11 cellular contexts compared by ENCODE assay signal in genomic region chr5:139676951-139677367, GRCh38. TPM values are rescaled to one million over a fixed set of nuclear protein-coding genes. Genes with fewer than 3 reads are reported as not detected.
DNase-seq lines count a peak whose midpoint lies in the region; ATAC-seq, FAIRE-seq and TF ChIP-seq lines count a peak whose summit lies in the region.
"Had no signal": no experiment of that assay in that cellular context is flagged by ENCODE, and none has a peak within 500 bp of the region (broad histone marks: within the 10 kb centered on the region; RNA-seq: fewer than 3 reads in every experiment).

No MANE protein-coding gene starts in this region.

- H3K4me3 ChIP-seq in BLaER1 treated with 17β-estradiol and CSF1 and Interleukin-3, amounts not matched to agents 10 nM and 100 nM, result no peak overlapping the region
- no peak overlapping the region for H3K4me3 ChIP-seq in heart left ventricle
- H3K4me3 ChIP-seq in Karpas-422 (ENCODE audit: low read length), result no peak overlapping the region
- H3K4me3 ChIP-seq: uterus had no signal

- WGBS in heart left ventricle, 4 donors, result 74 to 81% (median 78%) methylated on average over 26 of the region's 26 CpGs

- H3K36me3 ChIP-seq in BLaER1 treated with 17β-estradiol and CSF1 and Interleukin-3, amounts not matched to agents 10 nM and 100 nM, result peaks cover 0 to 28% (median 22%) of the 10 kb centered on the region in 11 experiments; a peak in 19 of 22 replicates
- H3K36me3 ChIP-seq in heart left ventricle, result peaks cover 0 to 22% (median 15%) of the 10 kb centered on the region in 9 donors
- no peaks in the 10 kb centered on the region for H3K36me3 ChIP-seq in Karpas-422 (ENCODE audit: insufficient read depth, low read length)
- H3K36me3 ChIP-seq: uterus had no signal

- ATAC-seq in SK-N-SH treated with all-trans-retinoic acid at 6 μM for 48 hours (peak; percentile 15; the same call in 1 of the 3 replicates), heart left ventricle (peak; percentile 31 to 59 (median 42)), HG03097 (IDR thresholded peaks at IDR 0.05; ENCODE audit: low FRiP score, unreplicated experiment) (no peak)

- peak overlapping the region in 9 of 11 experiments; percentile 50 to 79 (median 66); a peak in 14 of 22 replicates for H3K4me2 ChIP-seq in BLaER1 treated with 17β-estradiol and CSF1 and Interleukin-3, amounts not matched to agents 10 nM and 100 nM
- no peak overlapping the region for H3K4me2 ChIP-seq in Karpas-422 (ENCODE audit: low read depth, low read length, poor library complexity, severe bottlenecking)

- H3K9me3 ChIP-seq in BLaER1 treated with 17β-estradiol and CSF1 and Interleukin-3, amounts not matched to agents 10 nM and 100 nM (replicated peaks in 1 of 11), result no peaks in the 10 kb centered on the region
- H3K9me3 ChIP-seq in heart left ventricle (no peaks in the 10 kb centered on the region), Karpas-422 (ENCODE audit: low read length) (no peaks in the 10 kb centered on the region)
- H3K9me3 ChIP-seq: uterus had no signal

- no peak for TF ChIP-seq POLR2A in heart left ventricle (IDR thresholded peaks at IDR 0.05)
- TF ChIP-seq POLR2A in H54 (IDR thresholded peaks at IDR 0.05; ENCODE audit: low read depth, low read length), result no peak

- no peaks in the 10 kb centered on the region for H3K27me3 ChIP-seq in BLaER1 treated with 17β-estradiol and CSF1 and Interleukin-3, amounts not matched to agents 10 nM and 100 nM
- no peaks in the 10 kb centered on the region for H3K27me3 ChIP-seq in heart left ventricle
- H3K27me3 ChIP-seq in Karpas-422 (ENCODE audit: low read length), result no peaks in the 10 kb centered on the region
- H3K27me3 ChIP-seq: uterus had no signal

- FAIRE-seq in H54 (lab: Jason Lieb, UNC), result no peak

- H2AFZ ChIP-seq in Karpas-422 (ENCODE audit: low read length), result no peak overlapping the region

- peaks cover 54 to 94% (median 87%) of the 10 kb centered on the region in 10 experiments for H3K4me1 ChIP-seq in BLaER1 treated with 17β-estradiol and CSF1 and Interleukin-3, amounts not matched to agents 10 nM and 100 nM
- H3K4me1 ChIP-seq in heart left ventricle (peaks cover 6 to 78% (median 55%) of the 10 kb centered on the region in 12 donors), Karpas-422 (ENCODE audit: low read length) (no peaks in the 10 kb centered on the region)

- no peak for DNase-seq in heart left ventricle
- peak; percentile 93 for DNase-seq in pons (ENCODE audit: low spot score)
- DNase-seq in central memory CD4-positive, alpha-beta T cell, result no peak
- DNase-seq in Karpas-422, result no peak
- DNase-seq in H54 (ENCODE audit: insufficient read length, low spot score), result no peak
- DNase-seq: DMS79 treated with DMSO at 0.1 percent for 48 hours, NCI-H187, uterus had no signal

- no peak for TF ChIP-seq CTCF in heart left ventricle (IDR thresholded peaks at IDR 0.05)

- no peaks in the 10 kb centered on the region for H3K79me2 ChIP-seq in Karpas-422 (ENCODE audit: low read length)

- H3K9me2 ChIP-seq in Karpas-422 (replicated peaks; ENCODE audit: insufficient read depth, low read length), result no peaks in the 10 kb centered on the region

- H4K20me1 ChIP-seq in BLaER1 treated with 17β-estradiol and CSF1 and Interleukin-3, amounts not matched to agents 10 nM and 100 nM, result peaks cover 19 to 95% (median 62%) of the 10 kb centered on the region in 11 experiments; a peak in 19 of 22 replicates
- no peaks in the 10 kb centered on the region for H4K20me1 ChIP-seq in Karpas-422 (ENCODE audit: insufficient read depth, low read depth, low read length)

- peak overlapping the region in 4 of 11 experiments; percentile 25 to 71 (median 61); a peak in 4 of 22 replicates for H3K27ac ChIP-seq in BLaER1 treated with 17β-estradiol and CSF1 and Interleukin-3, amounts not matched to agents 10 nM and 100 nM
- peak overlapping the region; percentile 5 to 90 (median 68) for H3K27ac ChIP-seq in heart left ventricle
- H3K27ac ChIP-seq in Karpas-422 (ENCODE audit: low read length), result no peak overlapping the region

- intact Hi-C loops in heart left ventricle (cut with DNase I), result no loop called here

- peak overlapping the region in 3 of 11 experiments; percentile 24 to 41 (median 32); a peak in 4 of 22 replicates for H3K9ac ChIP-seq in BLaER1 treated with 17β-estradiol and CSF1 and Interleukin-3, amounts not matched to agents 10 nM and 100 nM
- no peak overlapping the region for H3K9ac ChIP-seq in Karpas-422 (ENCODE audit: low read length)

TF ChIP-seq in SK-N-SH treated with all-trans-retinoic acid at 6 μM for 48 hours, 23 proteins besides CTCF, POLR2A, EP300 and RAD21:
- no peak for TF ChIP-seq CSRNP3 (CRISPR knock-in tag; IDR thresholded peaks at IDR 0.05)
- TF ChIP-seq TSHZ2 (CRISPR knock-in tag; IDR thresholded peaks at IDR 0.05), result peak; percentile 55
- TF ChIP-seq ZFP3 (CRISPR knock-in tag; IDR thresholded peaks at IDR 0.05), result peak; percentile 69; the same call in 1 of the 2 replicates

RNA-seq across cellular contexts. Expression of gene CXXC5, which starts 28.8 kb away (rescaled TPM):
- 10 to 100 TPM; 29.8 to 74.6 (median 36.3) TPM for total RNA-seq in heart left ventricle
- polyA plus RNA-seq in heart left ventricle, result 10 to 100 TPM; 32.8 to 44.5 TPM
- total RNA-seq in Karpas-422 (2014; rRNA removed; shearing (Covaris generic); ENCODE audit: low replicate concordance), result 2.8 and 2.9 TPM in 2 replicates
